1 cellular context compared by ENCODE assay signal in the genomic region with DNA sequence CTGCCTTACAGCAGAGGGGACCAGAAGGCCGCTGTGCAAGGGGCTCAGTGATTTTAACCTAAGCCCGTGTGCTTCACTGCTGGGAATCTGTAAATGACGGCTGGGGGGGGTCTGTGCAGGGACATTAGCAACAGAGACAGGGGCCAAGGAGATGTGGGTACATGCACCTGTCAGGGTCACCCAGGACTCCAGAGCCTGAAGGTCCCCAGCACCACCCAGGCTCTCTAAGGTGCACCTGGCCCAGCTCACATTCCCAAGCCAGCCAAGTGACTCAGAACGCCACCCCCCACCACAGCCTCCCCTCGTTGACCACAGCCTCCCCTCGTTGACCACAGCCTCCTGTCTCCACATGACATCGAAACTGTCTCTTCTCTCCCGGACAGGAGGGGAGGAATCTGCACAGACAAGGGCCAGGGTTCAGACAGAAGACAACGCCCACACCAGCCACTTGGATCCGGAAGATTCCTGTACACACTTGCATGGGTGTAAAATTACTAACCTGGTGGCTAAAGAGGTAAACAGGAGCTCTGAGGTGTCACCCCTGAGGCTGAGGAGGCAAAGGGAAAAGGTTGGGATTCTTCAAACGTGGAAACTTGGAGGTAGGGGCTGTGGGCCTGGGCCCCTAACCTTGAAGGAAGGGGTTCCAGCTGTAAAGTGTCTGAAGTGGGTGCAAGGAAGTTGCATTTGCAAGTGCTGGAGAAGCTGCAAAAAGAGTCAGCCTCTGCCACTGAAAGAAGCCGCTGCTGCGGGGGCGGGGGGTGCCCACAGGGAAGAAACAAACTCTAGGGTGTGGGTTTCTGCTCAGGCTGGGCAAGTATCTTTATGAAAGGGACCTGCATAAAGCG.
TF ChIP-seq lines count a peak whose summit lies in the region.

No MANE protein-coding gene starts in this region.

TF ChIP-seq in GM12878, 131 proteins besides CTCF, POLR2A, EP300 and RAD21 (continued from another document):
- TF ChIP-seq POU2F2 (IDR thresholded peaks at IDR 0.05; ENCODE audit: borderline replicate concordance, low read depth, low read length) (no peak), CHD4 (IDR thresholded peaks at IDR 0.05) (no peak), RUNX3 (IDR thresholded peaks at IDR 0.05; ENCODE audit: low read length) (peak; percentile 93), RFX5 (IDR thresholded peaks at IDR 0.05; ENCODE audit: low read depth, low read length) (no peak), CHD2 (IDR thresholded peaks at IDR 0.05; ENCODE audit: borderline replicate concordance, low read depth, low read length) (no peak), TCF12 (IDR thresholded peaks at IDR 0.05; ENCODE audit: low read depth, low read length) (0 out of 2 replicates have a peak, but pooled peaks have one; percentile 38), IKZF2 (IDR thresholded peaks at IDR 0.05) (peak; percentile 47 to 63; a peak in 3 of 4 replicates), NR2F1 (conservative IDR thresholded peaks at IDR 0.05) (0 out of 2 replicates have a peak, but pooled peaks have one; percentile 10), ZNF274 (IDR thresholded peaks at IDR 0.05; ENCODE audit: insufficient read depth, insufficient read length) (no peak), TCF3 (IDR thresholded peaks at IDR 0.05; ENCODE audit: borderline replicate concordance, insufficient read depth, low read depth, low read length) (0 out of 2 replicates have a peak, but pooled peaks have one; percentile 19), DPF2 (IDR thresholded peaks at IDR 0.05) (no peak), ETV6 (conservative IDR thresholded peaks at IDR 0.05 in 1 of 2, IDR thresholded peaks at IDR 0.05 in 1 of 2; ENCODE audit: borderline replicate concordance in 1 of 2, low read depth in 1 of 2) (no peak), BCL11A (IDR thresholded peaks at IDR 0.05; ENCODE audit: low read depth, low read length) (peak; percentile 39; the same call in 1 of the 2 replicates), PAX5 (IDR thresholded peaks at IDR 0.05; ENCODE audit: borderline replicate concordance, low read depth, low read length) (no peak; the same call in 1 of the 2 replicates), IKZF1 (conservative IDR thresholded peaks at IDR 0.05) (peak; percentile 71), EGR1 (IDR thresholded peaks at IDR 0.05; ENCODE audit: borderline replicate concordance in 1 of 2, low read depth in 2 of 2, low read length in 2 of 2) (peak in 1 of 2 experiments; percentile 84; a peak in 2 of 3 replicates), WRNIP1 (IDR thresholded peaks at IDR 0.05; ENCODE audit: borderline replicate concordance, low read depth, low read length) (no peak)
- TF ChIP-seq, protein P1, sequence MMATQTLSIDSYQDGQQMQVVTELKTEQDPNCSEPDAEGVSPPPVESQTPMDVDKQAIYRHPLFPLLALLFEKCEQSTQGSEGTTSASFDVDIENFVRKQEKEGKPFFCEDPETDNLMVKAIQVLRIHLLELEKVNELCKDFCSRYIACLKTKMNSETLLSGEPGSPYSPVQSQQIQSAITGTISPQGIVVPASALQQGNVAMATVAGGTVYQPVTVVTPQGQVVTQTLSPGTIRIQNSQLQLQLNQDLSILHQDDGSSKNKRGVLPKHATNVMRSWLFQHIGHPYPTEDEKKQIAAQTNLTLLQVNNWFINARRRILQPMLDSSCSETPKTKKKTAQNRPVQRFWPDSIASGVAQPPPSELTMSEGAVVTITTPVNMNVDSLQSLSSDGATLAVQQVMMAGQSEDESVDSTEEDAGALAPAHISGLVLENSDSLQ (IDR thresholded peaks at IDR 0.05): no peak
- TF ChIP-seq, protein P2, sequence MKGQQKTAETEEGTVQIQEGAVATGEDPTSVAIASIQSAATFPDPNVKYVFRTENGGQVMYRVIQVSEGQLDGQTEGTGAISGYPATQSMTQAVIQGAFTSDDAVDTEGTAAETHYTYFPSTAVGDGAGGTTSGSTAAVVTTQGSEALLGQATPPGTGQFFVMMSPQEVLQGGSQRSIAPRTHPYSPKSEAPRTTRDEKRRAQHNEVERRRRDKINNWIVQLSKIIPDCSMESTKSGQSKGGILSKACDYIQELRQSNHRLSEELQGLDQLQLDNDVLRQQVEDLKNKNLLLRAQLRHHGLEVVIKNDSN (IDR thresholded peaks at IDR 0.05; ENCODE audit: borderline replicate concordance, extremely low read length, insufficient read depth, low read depth, low read length): no peak
- TF ChIP-seq, protein P3, sequence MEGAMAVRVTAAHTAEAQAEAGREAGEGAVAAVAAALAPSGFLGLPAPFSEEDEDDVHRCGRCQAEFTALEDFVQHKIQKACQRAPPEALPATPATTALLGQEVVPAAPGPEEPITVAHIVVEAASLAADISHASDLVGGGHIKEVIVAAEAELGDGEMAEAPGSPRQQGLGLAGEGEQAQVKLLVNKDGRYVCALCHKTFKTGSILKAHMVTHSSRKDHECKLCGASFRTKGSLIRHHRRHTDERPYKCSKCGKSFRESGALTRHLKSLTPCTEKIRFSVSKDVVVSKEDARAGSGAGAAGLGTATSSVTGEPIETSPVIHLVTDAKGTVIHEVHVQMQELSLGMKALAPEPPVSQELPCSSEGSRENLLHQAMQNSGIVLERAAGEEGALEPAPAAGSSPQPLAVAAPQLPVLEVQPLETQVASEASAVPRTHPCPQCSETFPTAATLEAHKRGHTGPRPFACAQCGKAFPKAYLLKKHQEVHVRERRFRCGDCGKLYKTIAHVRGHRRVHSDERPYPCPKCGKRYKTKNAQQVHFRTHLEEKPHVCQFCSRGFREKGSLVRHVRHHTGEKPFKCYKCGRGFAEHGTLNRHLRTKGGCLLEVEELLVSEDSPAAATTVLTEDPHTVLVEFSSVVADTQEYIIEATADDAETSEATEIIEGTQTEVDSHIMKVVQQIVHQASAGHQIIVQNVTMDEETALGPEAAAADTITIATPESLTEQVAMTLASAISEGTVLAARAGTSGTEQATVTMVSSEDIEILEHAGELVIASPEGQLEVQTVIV (IDR thresholded peaks at IDR 0.05; ENCODE audit: borderline replicate concordance, partially characterized antibody): no peak
- TF ChIP-seq, protein P4, sequence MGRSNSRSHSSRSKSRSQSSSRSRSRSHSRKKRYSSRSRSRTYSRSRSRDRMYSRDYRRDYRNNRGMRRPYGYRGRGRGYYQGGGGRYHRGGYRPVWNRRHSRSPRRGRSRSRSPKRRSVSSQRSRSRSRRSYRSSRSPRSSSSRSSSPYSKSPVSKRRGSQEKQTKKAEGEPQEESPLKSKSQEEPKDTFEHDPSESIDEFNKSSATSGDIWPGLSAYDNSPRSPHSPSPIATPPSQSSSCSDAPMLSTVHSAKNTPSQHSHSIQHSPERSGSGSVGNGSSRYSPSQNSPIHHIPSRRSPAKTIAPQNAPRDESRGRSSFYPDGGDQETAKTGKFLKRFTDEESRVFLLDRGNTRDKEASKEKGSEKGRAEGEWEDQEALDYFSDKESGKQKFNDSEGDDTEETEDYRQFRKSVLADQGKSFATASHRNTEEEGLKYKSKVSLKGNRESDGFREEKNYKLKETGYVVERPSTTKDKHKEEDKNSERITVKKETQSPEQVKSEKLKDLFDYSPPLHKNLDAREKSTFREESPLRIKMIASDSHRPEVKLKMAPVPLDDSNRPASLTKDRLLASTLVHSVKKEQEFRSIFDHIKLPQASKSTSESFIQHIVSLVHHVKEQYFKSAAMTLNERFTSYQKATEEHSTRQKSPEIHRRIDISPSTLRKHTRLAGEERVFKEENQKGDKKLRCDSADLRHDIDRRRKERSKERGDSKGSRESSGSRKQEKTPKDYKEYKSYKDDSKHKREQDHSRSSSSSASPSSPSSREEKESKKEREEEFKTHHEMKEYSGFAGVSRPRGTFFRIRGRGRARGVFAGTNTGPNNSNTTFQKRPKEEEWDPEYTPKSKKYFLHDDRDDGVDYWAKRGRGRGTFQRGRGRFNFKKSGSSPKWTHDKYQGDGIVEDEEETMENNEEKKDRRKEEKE (IDR thresholded peaks at IDR 0.05): no peak
- TF ChIP-seq, protein P5, sequence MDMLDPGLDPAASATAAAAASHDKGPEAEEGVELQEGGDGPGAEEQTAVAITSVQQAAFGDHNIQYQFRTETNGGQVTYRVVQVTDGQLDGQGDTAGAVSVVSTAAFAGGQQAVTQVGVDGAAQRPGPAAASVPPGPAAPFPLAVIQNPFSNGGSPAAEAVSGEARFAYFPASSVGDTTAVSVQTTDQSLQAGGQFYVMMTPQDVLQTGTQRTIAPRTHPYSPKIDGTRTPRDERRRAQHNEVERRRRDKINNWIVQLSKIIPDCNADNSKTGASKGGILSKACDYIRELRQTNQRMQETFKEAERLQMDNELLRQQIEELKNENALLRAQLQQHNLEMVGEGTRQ (IDR thresholded peaks at IDR 0.05; ENCODE audit: borderline replicate concordance, low read depth, low read length): no peak
